9 cellular contexts compared by ENCODE assay signal in the genomic region with DNA sequence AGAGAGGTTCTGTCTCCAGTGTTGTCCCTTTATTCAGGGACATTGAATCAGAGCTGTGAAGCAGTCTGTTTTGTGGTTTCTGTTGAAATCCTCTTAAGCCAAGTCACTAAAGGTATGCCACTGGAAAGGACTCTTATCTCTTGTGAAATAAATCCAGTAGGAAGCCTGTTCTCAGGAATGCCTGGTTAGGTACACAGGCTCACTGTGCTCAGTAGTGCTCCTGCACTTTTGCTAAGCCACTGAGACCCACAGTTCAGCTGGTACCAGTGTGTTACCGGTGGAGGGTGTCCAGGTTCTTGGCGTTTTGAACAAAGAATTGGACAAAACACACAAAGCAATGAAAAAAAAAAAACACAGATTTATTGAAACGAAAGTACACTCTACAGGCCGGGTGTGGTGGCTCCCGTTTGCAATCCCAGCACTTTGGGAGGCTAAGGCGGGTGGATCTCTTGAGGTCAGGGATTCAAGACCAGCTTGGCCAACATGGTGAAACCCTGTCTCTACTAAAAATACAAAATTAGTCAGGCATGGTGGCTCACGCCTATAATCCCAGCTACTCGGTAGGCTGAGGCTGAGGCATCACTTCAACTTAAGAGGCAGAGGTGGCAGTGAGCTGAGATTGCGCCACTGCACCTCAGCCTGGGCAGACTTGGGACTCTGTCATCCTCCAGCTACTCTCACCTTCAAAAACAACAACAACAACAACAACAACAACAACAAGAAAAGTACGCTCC.
A peak's percentile ranks its signal among the peaks of the same experiment; 100 is the strongest.
DNase-seq lines count a peak whose midpoint lies in the region; TF ChIP-seq lines count a peak whose summit lies in the region.
"Had no signal": no experiment of that assay in that cellular context is flagged by ENCODE, and none has a peak within 500 bp of the region (broad histone marks: within the 10 kb centered on the region; RNA-seq: fewer than 3 reads in every experiment).

No MANE protein-coding gene starts in this region.

- H3K27ac Mint-ChIP-seq in Caco-2 (ENCODE audit: unreplicated experiment): peak overlapping the region; percentile 58

- H3K27ac ChIP-seq in dorsolateral prefrontal cortex (peak overlapping the region in 40 of 59 donors; percentile 15 to 82 (median 65)), spleen (no peak overlapping the region)

- no peak for TF ChIP-seq POLR2A in spleen (IDR thresholded peaks at IDR 0.05)

- no peak overlapping the region for H3K4me3 ChIP-seq in Caco-2 (ENCODE audit: low read depth, low read length)
- no peak overlapping the region for H3K4me3 ChIP-seq in dorsolateral prefrontal cortex
- H3K4me3 ChIP-seq in mucosa of stomach (ENCODE audit: low read length): no peak overlapping the region
- H3K4me3 ChIP-seq in spleen: no peak overlapping the region

- H3K27me3 ChIP-seq in Caco-2 (replicated peaks; ENCODE audit: control insufficient read depth, insufficient read depth, low read length): no peaks in the 10 kb centered on the region
- H3K27me3 ChIP-seq in dorsolateral prefrontal cortex: no peaks in the 10 kb centered on the region
- H3K27me3 ChIP-seq in mucosa of stomach (ENCODE audit: control insufficient read depth, insufficient read depth, low read length): no peaks in the 10 kb centered on the region
- H3K27me3 ChIP-seq in spleen (replicated peaks in 1 of 7): no peaks in the 10 kb centered on the region

- CTCF ChIA-PET in Caco-2 (lab: Charles Lee): interaction anchor here (1.3 kb wide), 1 partner anchor 12 kb away, joined by 4 read pairs; no protein-coding TSS in a partner anchor

- peaks cover 8% of the 10 kb centered on the region for H3K36me3 Mint-ChIP-seq in Caco-2 (ENCODE audit: insufficient read depth, unreplicated experiment)

- intact Hi-C loops in Caco-2 (cut with micrococcal nuclease; ENCODE audit: unreplicated experiment) (loop anchor here (1.0 kb wide), 1 partner anchor 23 kb away; no protein-coding TSS in a partner anchor), dorsolateral prefrontal cortex (cut with DNase I) (no loop called here), spleen (cut with DNase I; ENCODE audit: low total_unique reads) (no loop called here)

- WGBS in spleen, 5 donors: 74 to 82% (median 80%) methylated on average over 10 of the region's 10 CpGs

- H3K4me1 Mint-ChIP-seq in Caco-2 (ENCODE audit: low read depth, unreplicated experiment): peaks cover 29% of the 10 kb centered on the region

- peaks cover 43% of the 10 kb centered on the region for H3K4me1 ChIP-seq in Caco-2
- peaks cover 38% of the 10 kb centered on the region for H3K4me1 ChIP-seq in mucosa of stomach (ENCODE audit: control insufficient read depth, insufficient read depth, low read length)
- peaks cover 42 to 100% (median 82%) of the 10 kb centered on the region in 6 donors for H3K4me1 ChIP-seq in spleen

- H3K9me3 Mint-ChIP-seq in Caco-2 (ENCODE audit: unreplicated experiment): no peaks in the 10 kb centered on the region

- H3K4me3 Mint-ChIP-seq in Caco-2 (ENCODE audit: unreplicated experiment): peak overlapping the region; percentile 27

- H3K36me3 ChIP-seq in Caco-2 (ENCODE audit: control insufficient read depth, insufficient read depth, low read length) (no peaks in the 10 kb centered on the region; the same call in none of the 2 replicates), mucosa of stomach (ENCODE audit: control insufficient read depth, insufficient read depth, low read length) (no peaks in the 10 kb centered on the region), spleen (no peaks in the 10 kb centered on the region)

- BruUV-seq in Caco-2 (replicated peaks; lab: Mats Ljungman, UMichigan): no TSS peak

- H3K9ac ChIP-seq in mucosa of stomach (ENCODE audit: low read length): peak overlapping the region; percentile 17

- TF ChIP-seq CTCF in Caco-2 (IDR thresholded peaks at IDR 0.05; ENCODE audit: insufficient read depth in 1 of 2, low read depth in 1 of 2, low read length in 1 of 2, severe bottlenecking in 1 of 2, unreplicated experiment in 1 of 2): no peak
- TF ChIP-seq CTCF in dorsolateral prefrontal cortex (IDR thresholded peaks at IDR 0.05 in 54 of 56, conservative IDR thresholded peaks at IDR 0.05 in 2 of 56; ENCODE audit: low read depth in 1 of 56, partially characterized antibody in 56 of 56): no peak
- no peak for TF ChIP-seq CTCF in spleen (IDR thresholded peaks at IDR 0.05 in 8 of 11, conservative IDR thresholded peaks at IDR 0.05 in 3 of 11)

- POLR2A ChIA-PET in Caco-2 (lab: Charles Lee): interaction anchor here (0.6 to 0.8 kb wide), 3 partner anchors 23 to 183 kb away, joined by 3 to 6 read pairs (median 3); no protein-coding TSS in a partner anchor

- DNase-seq in Caco-2 (peak; percentile 59 to 62), M059J (ENCODE audit: low read depth) (peak; percentile 92), dorsolateral prefrontal cortex (no peak), NOMO-1 treated with DMSO at 0.1 percent for 48 hours (lab: John Stamatoyannopoulos, UW; ENCODE audit: unreplicated experiment) (no peak), spleen (no peak), HCEC 1CT (no peak), NCI-H1048 (lab: John Stamatoyannopoulos, UW) (no peak)
- DNase-seq: stimulated activated naive CD4-positive, alpha-beta T cell treated with Interleukin-2 at 50 U/mL for 16 hours had no signal

- no peaks in the 10 kb centered on the region for H3K27me3 Mint-ChIP-seq in Caco-2 (ENCODE audit: insufficient read depth, unreplicated experiment)

- peaks cover 6% of the 10 kb centered on the region for H3K9me3 ChIP-seq in Caco-2
- H3K9me3 ChIP-seq in mucosa of stomach (ENCODE audit: control insufficient read depth, low read length): no peaks in the 10 kb centered on the region
- H3K9me3 ChIP-seq in spleen: peaks cover 0 to 11% (median 10%) of the 10 kb centered on the region in 8 donors

Comparison
In these comparisons a context has a peak if more than half of its experiments do, and no peak if none do; other contexts are left out.
1. DNase-seq: peak in Caco-2 (2 of 2) and M059J (single experiment); none in dorsolateral prefrontal cortex (0 of 10), NOMO-1 treated with DMSO at 0.1 percent for 48 hours (single experiment), spleen (single experiment), HCEC 1CT (single experiment) and NCI-H1048 (single experiment).
2. H3K27ac ChIP-seq: peak in dorsolateral prefrontal cortex (40 of 59); none in spleen (0 of 8).